Comparison of ENCODE assay signal across 24 cellular contexts in the genomic region with DNA sequence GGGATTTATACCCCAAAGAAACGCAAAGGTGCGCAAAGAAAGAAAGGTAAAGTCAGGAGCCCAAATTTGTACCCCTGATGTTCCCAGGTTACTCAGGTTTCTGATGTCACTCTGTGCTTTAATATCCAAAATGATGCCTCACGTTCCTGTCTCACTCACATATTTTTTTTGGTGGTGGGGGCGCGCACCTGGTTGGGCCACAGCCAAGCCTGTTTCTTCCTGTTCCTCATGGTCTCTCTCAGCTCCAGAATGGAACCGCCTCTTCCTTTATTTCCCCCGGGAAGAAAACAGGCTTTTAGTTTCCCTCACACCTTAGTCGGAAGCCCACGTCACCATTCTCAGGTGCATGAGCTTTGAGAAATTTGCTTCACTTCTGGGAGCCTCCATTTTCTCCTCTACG.
"Had no signal": no experiment of that assay in that cellular context is flagged by ENCODE, and none has a peak within 500 bp of the region (broad histone marks: within the 10 kb centered on the region; RNA-seq: fewer than 3 reads in every experiment).

No MANE protein-coding gene starts in this region.

- ATAC-seq: gastroesophageal sphincter; heart left ventricle; left lung; stimulated activated naive CD8-positive, alpha-beta T cell treated with anti-CD3 and anti-CD28 coated beads, Interleukin-15, Interleukin-2, amounts not matched to agents 100 U/mL and 50 U/mL, for 24 hours had no signal

- H3K27ac ChIP-seq: ascending aorta, breast epithelium, esophagus muscularis mucosa, gastroesophageal sphincter, heart left ventricle, left lung, neural progenitor cell, prostate gland, right atrium auricular region, tibial artery had no signal

- H3K4me3 Mint-ChIP-seq: neural progenitor cell had no signal

- H3K36me3 ChIP-seq: ascending aorta, breast epithelium, esophagus muscularis mucosa, gastroesophageal sphincter, heart left ventricle, left lung, neural progenitor cell, prostate gland, right atrium auricular region, tibial artery had no signal

- H3K4me3 ChIP-seq: ascending aorta, breast epithelium, esophagus muscularis mucosa, gastroesophageal sphincter, heart left ventricle, left lung, neural progenitor cell, prostate gland, right atrium auricular region, tibial artery had no signal

- DNase-seq: activated CD4-positive, alpha-beta T cell treated with anti-CD3 and anti-CD28 coated beads for 1 hour; activated CD8-positive, alpha-beta memory T cell treated with anti-CD3 and anti-CD28 coated beads for 24 hours; activated CD8-positive, alpha-beta memory T cell treated with anti-CD3 and anti-CD28 coated beads, Interleukin-2, amount 50 U/mL, for 48 hours; activated effector memory CD4-positive, alpha-beta T cell treated with anti-CD3 and anti-CD28 coated beads, Interleukin-2, amount 50 U/mL, for 16 hours; activated naive CD4-positive, alpha-beta T cell treated with anti-CD3 and anti-CD28 coated beads, Interleukin-2, amount 50 U/mL, for 16 hours; activated T-cell treated with anti-CD3 and anti-CD28 coated beads, Interleukin-2, amount 50 U/mL, for 48 hours; effector CD4-positive, alpha-beta T cell; heart left ventricle; kidney; left lung; midbrain; stimulated activated CD4-positive, alpha-beta T cell treated with anti-CD3 and anti-CD28 coated beads, Interleukin-12 subunit alpha, Interleukin-12 subunit beta, amount 100 ng/mL, for 4 hours; stimulated activated CD4-positive, alpha-beta T cell treated with anti-CD3 and anti-CD28 coated beads, Interleukin-1b, Interleukin-23, amount 100 ng/mL, for 48 hours; stimulated activated CD8-positive, alpha-beta memory T cell treated with anti-CD3 and anti-CD28 coated beads, Interleukin-4, amount 100 ng/mL, for 48 hours; stimulated activated naive CD8-positive, alpha-beta T cell treated with anti-CD3 and anti-CD28 coated beads, Interleukin-15, Interleukin-2, amounts not matched to agents 100 U/mL and 50 U/mL, for 24 hours; substantia nigra; tibial artery had no signal

- H3K4me2 ChIP-seq: neural progenitor cell had no signal

- H3K9me3 Mint-ChIP-seq: neural progenitor cell had no signal

- H3K9me3 ChIP-seq: ascending aorta, breast epithelium, esophagus muscularis mucosa, gastroesophageal sphincter, heart left ventricle, left lung, prostate gland, right atrium auricular region, tibial artery had no signal

- H3K27ac Mint-ChIP-seq: neural progenitor cell had no signal

- H3K9ac ChIP-seq: neural progenitor cell had no signal

- H2AFZ ChIP-seq: neural progenitor cell had no signal

- H3K4me1 ChIP-seq: ascending aorta, breast epithelium, esophagus muscularis mucosa, gastroesophageal sphincter, heart left ventricle, left lung, prostate gland, right atrium auricular region, tibial artery had no signal

- H3K27me3 ChIP-seq: ascending aorta, breast epithelium, heart left ventricle, left lung, neural progenitor cell, right atrium auricular region had no signal

- H3K36me3 Mint-ChIP-seq: neural progenitor cell had no signal
